ENCODE assay signal across 23 cellular contexts in the genomic region with DNA sequence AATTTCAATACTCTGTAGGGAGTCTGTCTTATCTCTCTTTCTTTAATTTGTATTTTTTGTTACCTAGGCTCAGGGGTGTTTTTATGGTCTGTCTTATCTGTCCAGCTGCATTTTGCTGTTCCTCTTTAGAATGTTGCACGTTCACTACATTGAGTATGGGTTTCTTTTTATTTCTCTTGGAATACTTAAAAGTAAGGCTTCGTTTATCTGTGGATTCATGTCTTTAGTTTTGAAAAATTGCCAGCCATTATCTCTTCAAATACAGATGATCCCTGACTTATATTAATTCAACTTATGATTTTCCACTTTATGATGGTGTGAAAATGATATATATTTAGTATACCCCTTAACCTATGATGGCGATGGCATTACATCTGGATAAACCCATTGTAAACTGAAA.
"Had no signal": no experiment of that assay in that cellular context is flagged by ENCODE, and none has a peak within 500 bp of the region (broad histone marks: within the 10 kb centered on the region; RNA-seq: fewer than 3 reads in every experiment).

No MANE protein-coding gene starts in this region.

- H3K9me3 ChIP-seq: colonic mucosa, esophagus muscularis mucosa, esophagus squamous epithelium, gastrocnemius medialis had no signal

- H3K36me3 ChIP-seq: colonic mucosa had no signal

- H3K27ac ChIP-seq: colonic mucosa, coronary artery, dorsolateral prefrontal cortex, epithelial cell of prostate, esophagus muscularis mucosa, esophagus squamous epithelium, foreskin keratinocyte, gastrocnemius medialis, gastroesophageal sphincter, heart left ventricle, heart right ventricle had no signal

- H3K4me1 ChIP-seq: colonic mucosa, esophagus muscularis mucosa, esophagus squamous epithelium, gastrocnemius medialis, gastroesophageal sphincter, heart left ventricle, heart right ventricle had no signal

- H3K4me3 ChIP-seq: colonic mucosa, coronary artery, dorsolateral prefrontal cortex, esophagus muscularis mucosa, esophagus squamous epithelium, gastrocnemius medialis, gastroesophageal sphincter, heart left ventricle, heart right ventricle had no signal

- DNase-seq: colonic mucosa; cortex of kidney; dermis blood vessel endothelial cell; dorsolateral prefrontal cortex; effector CD4-positive, alpha-beta T cell; effector CD8-positive, alpha-beta T cell; effector memory CD4-positive, alpha-beta T cell; effector memory CD8-positive, alpha-beta T cell; endodermal cell; erythroblast; esophagus squamous epithelium; foreskin fibroblast; foreskin keratinocyte; foreskin melanocyte; gastrocnemius medialis; glutamatergic neuron; head of caudate nucleus; heart left ventricle; heart right ventricle had no signal
